Comparison of ENCODE assay signal across 30 cellular contexts in the genomic region with DNA sequence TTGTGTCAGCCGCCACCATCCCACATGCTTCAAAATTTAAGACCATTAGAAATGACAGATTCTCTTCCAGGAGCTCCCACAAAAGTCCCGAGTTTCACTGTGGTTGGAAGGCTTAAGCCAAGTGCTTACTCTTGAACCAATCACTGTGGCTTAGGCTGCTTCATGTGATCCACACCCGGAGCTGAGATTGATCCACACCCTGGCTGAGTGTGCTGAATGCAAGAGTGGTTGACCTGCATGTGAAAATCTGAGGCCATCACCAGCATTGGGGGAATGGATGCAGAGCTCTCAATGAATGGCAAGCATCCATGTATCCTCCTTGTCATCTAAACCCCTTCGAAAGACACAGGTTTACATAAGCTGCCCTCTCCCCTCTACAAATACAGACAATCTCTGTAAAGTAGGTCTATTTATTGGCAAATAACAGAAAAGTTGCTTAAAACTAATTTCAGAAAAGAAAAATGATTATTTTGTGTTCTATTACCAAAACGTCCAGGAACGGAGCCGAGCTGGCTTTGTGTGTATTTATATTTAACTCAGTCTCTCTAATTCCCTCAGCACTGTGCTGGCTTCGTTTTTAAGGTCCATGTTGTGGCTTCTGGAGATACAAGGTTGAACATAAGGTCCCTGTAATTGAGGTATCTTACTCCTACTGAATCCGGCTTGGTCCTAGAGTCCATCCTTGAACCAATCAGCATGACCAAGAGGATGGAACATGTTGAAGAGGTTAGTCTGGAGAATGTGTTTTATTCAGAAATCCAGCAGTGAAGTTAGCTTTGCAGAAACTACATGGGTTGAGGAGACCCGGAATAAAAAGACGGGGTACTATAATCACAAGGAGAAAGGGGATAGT.
"Had no signal": no experiment of that assay in that cellular context is flagged by ENCODE, and none has a peak within 500 bp of the region (broad histone marks: within the 10 kb centered on the region; RNA-seq: fewer than 3 reads in every experiment).

No MANE protein-coding gene starts in this region.

- H3K4me1 ChIP-seq: parathyroid adenoma, psoas muscle, sigmoid colon, stomach, thyroid gland, upper lobe of left lung, vagina had no signal

- H3K27me3 ChIP-seq: dorsolateral prefrontal cortex, sigmoid colon, stomach, thyroid gland, upper lobe of left lung, vagina had no signal

- H3K27me3 Mint-ChIP-seq: activated B cell treated with CpG ODN at 0.5 μM for 24 hours; activated CD4-positive, alpha-beta T cell treated with anti-CD3 and anti-CD28 coated beads for 36 hours; activated naive CD8-positive, alpha-beta T cell; naive thymus-derived CD8-positive, alpha-beta T cell; stimulated activated memory B cell treated with anti-CD40 and anti-IgM and Interleukin-4, amounts not matched to agents 10 μg/mL and 1 μg/mL and 100 μg/mL, for 72 hours had no signal

- H3K4me3 Mint-ChIP-seq: activated B cell treated with CpG ODN at 0.5 μM for 24 hours; activated CD4-positive, alpha-beta T cell treated with anti-CD3 and anti-CD28 coated beads for 36 hours; activated naive CD8-positive, alpha-beta T cell; brain; naive thymus-derived CD8-positive, alpha-beta T cell; neural crest cell; stimulated activated memory B cell treated with anti-CD40 and anti-IgM and Interleukin-4, amounts not matched to agents 10 μg/mL and 1 μg/mL and 100 μg/mL, for 72 hours had no signal

- ATAC-seq: activated CD4-positive, alpha-beta T cell treated with anti-CD3 and anti-CD28 coated beads for 36 hours; left lobe of liver; lower lobe of right lung; naive thymus-derived CD8-positive, alpha-beta T cell; psoas muscle; stimulated activated memory B cell treated with anti-CD40 and anti-IgM and Interleukin-4, amounts not matched to agents 10 μg/mL and 1 μg/mL and 100 μg/mL, for 72 hours had no signal

- H3K4me3 ChIP-seq: coronary artery, dorsolateral prefrontal cortex, lower lobe of right lung, psoas muscle, sigmoid colon, stomach, thyroid gland, upper lobe of left lung, vagina had no signal

- FAIRE-seq: frontal cortex, small intestine, TTC549 had no signal

- H3K36me3 Mint-ChIP-seq: activated naive CD8-positive, alpha-beta T cell; brain; naive thymus-derived CD8-positive, alpha-beta T cell; stimulated activated memory B cell treated with anti-CD40 and anti-IgM and Interleukin-4, amounts not matched to agents 10 μg/mL and 1 μg/mL and 100 μg/mL, for 72 hours had no signal

- H2AFZ ChIP-seq: parathyroid adenoma had no signal

- DNase-seq: activated B cell treated with CpG ODN at 0.5 μM for 24 hours; activated CD4-positive, alpha-beta T cell treated with anti-CD3 and anti-CD28 coated beads for 36 hours; activated CD8-positive, alpha-beta memory T cell treated with anti-CD3 and anti-CD28 coated beads for 24 hours; activated effector memory CD4-positive, alpha-beta T cell treated with Interleukin-2 at 50 U/mL for 16 hours; activated naive CD4-positive, alpha-beta T cell treated with Interleukin-2 at 50 U/mL for 16 hours; aorta; dorsolateral prefrontal cortex; effector memory CD4-positive, alpha-beta T cell; lower lobe of right lung; naive thymus-derived CD8-positive, alpha-beta T cell; nucleus accumbens; psoas muscle; sigmoid colon; small intestine; stimulated activated CD4-positive, alpha-beta T cell treated with anti-CD3 and anti-CD28 coated beads, Interleukin-1b, Interleukin-23, amount 100 ng/mL, for 48 hours; stimulated activated CD4-positive, alpha-beta T cell treated with anti-CD3 and anti-CD28 coated beads, Interleukin-4, amount 100 ng/mL, for 4 hours; stimulated activated CD8-positive, alpha-beta memory T cell treated with anti-CD3 and anti-CD28 coated beads, Interleukin-4, amount 100 ng/mL, for 48 hours; stomach; thyroid gland; upper lobe of left lung had no signal

- H3K4me1 Mint-ChIP-seq: activated B cell treated with CpG ODN at 0.5 μM for 24 hours; activated CD4-positive, alpha-beta T cell treated with anti-CD3 and anti-CD28 coated beads for 36 hours; brain; naive thymus-derived CD8-positive, alpha-beta T cell; neural crest cell; stimulated activated memory B cell treated with anti-CD40 and anti-IgM and Interleukin-4, amounts not matched to agents 10 μg/mL and 1 μg/mL and 100 μg/mL, for 72 hours had no signal

- H3K36me3 ChIP-seq: lower lobe of right lung, sigmoid colon, stomach, thyroid gland, upper lobe of left lung, vagina had no signal

- H3K9me3 ChIP-seq: lower lobe of right lung, psoas muscle, sigmoid colon, thyroid gland, vagina had no signal

- H3K79me2 ChIP-seq: parathyroid adenoma had no signal

- H3K27ac ChIP-seq: coronary artery, dorsolateral prefrontal cortex, lower lobe of right lung, parathyroid adenoma, psoas muscle, sigmoid colon, stomach, thyroid gland, upper lobe of left lung, vagina had no signal

- H3K27ac Mint-ChIP-seq: activated B cell treated with CpG ODN at 0.5 μM for 24 hours; activated CD4-positive, alpha-beta T cell treated with anti-CD3 and anti-CD28 coated beads for 36 hours; activated naive CD8-positive, alpha-beta T cell; brain; naive thymus-derived CD8-positive, alpha-beta T cell; stimulated activated memory B cell treated with anti-CD40 and anti-IgM and Interleukin-4, amounts not matched to agents 10 μg/mL and 1 μg/mL and 100 μg/mL, for 72 hours had no signal

- H3K9ac ChIP-seq: parathyroid adenoma had no signal
